In the genomic region with DNA sequence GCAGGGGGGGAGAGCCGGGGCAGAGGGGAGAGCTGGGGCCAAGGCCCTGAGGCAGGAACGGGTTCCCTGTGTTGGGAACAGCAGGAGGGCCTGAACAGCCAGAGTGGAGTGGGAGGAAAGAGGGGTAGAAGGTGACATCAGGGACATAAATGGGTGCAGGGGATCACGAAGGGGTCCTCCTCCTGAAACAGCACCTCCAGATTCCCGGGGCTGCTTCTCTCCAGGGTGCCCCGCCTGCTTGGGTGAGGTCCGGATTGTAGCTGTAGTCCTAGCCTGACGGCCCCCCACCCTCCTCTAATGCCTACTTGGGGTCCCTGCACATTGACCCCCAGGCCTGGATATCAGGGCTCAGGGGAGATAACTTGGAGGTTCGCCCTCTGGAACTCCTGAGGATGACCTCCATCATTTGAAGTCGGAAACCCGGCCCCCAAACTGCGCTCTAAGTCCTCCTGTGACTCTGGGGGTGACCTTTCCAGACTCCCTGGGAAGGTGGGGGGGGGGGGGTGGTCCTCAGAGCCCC, we compare ENCODE assay signal across 9 cellular contexts. TPM values are rescaled to one million over a fixed set of nuclear protein-coding genes. Genes with fewer than 3 reads are reported as not detected.
DNase-seq lines count a peak whose midpoint lies in the region; ATAC-seq and TF ChIP-seq lines count a peak whose summit lies in the region.
"Had no signal": no experiment of that assay in that cellular context is flagged by ENCODE, and none has a peak within 500 bp of the region (broad histone marks: within the 10 kb centered on the region; RNA-seq: fewer than 3 reads in every experiment).

No MANE protein-coding gene starts in this region.

- peak overlapping the region in 2 of 5 donors; percentile 37 to 65 for H3K27ac ChIP-seq in stomach

- peaks cover 0 to 27% (median 0%) of the 10 kb centered on the region in 3 donors for H3K27me3 ChIP-seq in stomach

- peak overlapping the region; percentile 11 for H3K4me3 Mint-ChIP-seq in activated CD8-positive, alpha-beta memory T cell treated with anti-CD3 and anti-CD28 coated beads, Interleukin-2, amount 10 ng/mL, durations not matched to agents 7 days and 5 days

- H3K27me3 Mint-ChIP-seq in activated CD8-positive, alpha-beta memory T cell treated with anti-CD3 and anti-CD28 coated beads, Interleukin-2, amount 10 ng/mL, durations not matched to agents 7 days and 5 days: peaks cover 25% of the 10 kb centered on the region

- peaks cover 5% of the 10 kb centered on the region for H3K4me1 Mint-ChIP-seq in activated CD8-positive, alpha-beta memory T cell treated with anti-CD3 and anti-CD28 coated beads, Interleukin-2, amount 10 ng/mL, durations not matched to agents 7 days and 5 days

- no peak for TF ChIP-seq CTCF in stomach (IDR thresholded peaks at IDR 0.05)

- H3K4me3 ChIP-seq in iPS-11a (ENCODE audit: low read depth, low read length): peak overlapping the region; percentile 13
- H3K4me3 ChIP-seq in stomach: peak overlapping the region; percentile 57 to 72 (median 60)

- peaks cover 14% of the 10 kb centered on the region for H3K36me3 Mint-ChIP-seq in activated CD8-positive, alpha-beta memory T cell treated with anti-CD3 and anti-CD28 coated beads, Interleukin-2, amount 10 ng/mL, durations not matched to agents 7 days and 5 days

- peak; percentile 25 for ATAC-seq in activated CD8-positive, alpha-beta memory T cell treated with anti-CD3 and anti-CD28 coated beads, Interleukin-2, amount 10 ng/mL, durations not matched to agents 7 days and 5 days
- no peak for ATAC-seq in HG03565 (IDR thresholded peaks at IDR 0.05; ENCODE audit: unreplicated experiment)
- no peak for ATAC-seq in HG03139 (IDR thresholded peaks at IDR 0.05; ENCODE audit: unreplicated experiment)

- H3K27ac Mint-ChIP-seq in activated CD8-positive, alpha-beta memory T cell treated with anti-CD3 and anti-CD28 coated beads, Interleukin-2, amount 10 ng/mL, durations not matched to agents 7 days and 5 days: no peak overlapping the region

- H3K4me1 ChIP-seq in stomach: peaks cover 12 to 29% (median 15%) of the 10 kb centered on the region in 4 donors

- peaks cover 10 to 49% (median 40%) of the 10 kb centered on the region in 4 donors for H3K36me3 ChIP-seq in stomach

- no peak for TF ChIP-seq POLR2A in stomach (IDR thresholded peaks at IDR 0.05)

- WGBS in stomach, 5 donors: 12 to 19% (median 17%) methylated on average over 7 to 11 of the region's 11 CpGs

- no peak for TF ChIP-seq EP300 in stomach (IDR thresholded peaks at IDR 0.05)

- intact Hi-C loops in stomach (cut with DNase I; ENCODE audit: low total_unique reads): no loop called here

- H3K9me3 Mint-ChIP-seq in activated CD8-positive, alpha-beta memory T cell treated with anti-CD3 and anti-CD28 coated beads, Interleukin-2, amount 10 ng/mL, durations not matched to agents 7 days and 5 days (ENCODE audit: low read depth): no peaks in the 10 kb centered on the region

- H3K9me3 ChIP-seq in stomach: no peaks in the 10 kb centered on the region

- CTCF ChIA-PET in activated CD8-positive, alpha-beta memory T cell treated with anti-CD3 and anti-CD28 coated beads, Interleukin-2, amount 10 ng/mL, durations not matched to agents 7 days and 5 days (lab: Charles Lee): no interaction called here

- DNase-seq in NCI-H82 (lab: John Stamatoyannopoulos, UW): peak; percentile 63
- DNase-seq in NCI-H82 treated with DMSO at 0.1 percent for 48 hours (lab: John Stamatoyannopoulos, UW; ENCODE audit: unreplicated experiment): no peak
- DNase-seq in activated CD8-positive, alpha-beta memory T cell treated with anti-CD3 and anti-CD28 coated beads, Interleukin-2, amount 10 ng/mL, durations not matched to agents 7 days and 5 days: no peak
- no peak for DNase-seq in stomach
- DNase-seq in activated gamma-delta T cell treated with Interleukin-2 at 50 U/mL for 16 hours: no peak

RNA-seq across cellular contexts. Expression of a gene that starts 0.5 kb away (rescaled TPM):
- under 1 TPM; 0.26 to 0.37 TPM for total RNA-seq in activated CD8-positive, alpha-beta memory T cell treated with anti-CD3 and anti-CD28 coated beads, Interleukin-2, amount 10 ng/mL, durations not matched to agents 7 days and 5 days
- total RNA-seq in stomach: 10 to 100 TPM in 1 of 5 donors, 1 to 10 TPM in 3, not detected in 1; 1.3 to 36.6 (median 3.5) TPM
- polyA plus RNA-seq in stomach: 1 to 10 TPM; 3.7 to 8.6 (median 6.1) TPM

RNA-seq across cellular contexts. Expression of a gene that starts 11.7 kb away (rescaled TPM):
- not detected for total RNA-seq in activated CD8-positive, alpha-beta memory T cell treated with anti-CD3 and anti-CD28 coated beads, Interleukin-2, amount 10 ng/mL, durations not matched to agents 7 days and 5 days
- total RNA-seq in stomach: 10 to 100 TPM in 4 of 5 donors, not detected in 1; 14.7 to 45.2 (median 21.9) TPM
- 10 to 100 TPM; 19.2 to 39.4 (median 33.7) TPM for polyA plus RNA-seq in stomach
- polyA plus RNA-seq: CD14-positive monocyte had no signal

RNA-seq across cellular contexts. Expression of a gene that starts 29.7 kb away (rescaled TPM):
- 100 to 1,000 TPM; 109 to 127 TPM for total RNA-seq in activated CD8-positive, alpha-beta memory T cell treated with anti-CD3 and anti-CD28 coated beads, Interleukin-2, amount 10 ng/mL, durations not matched to agents 7 days and 5 days
- 10 to 100 TPM; 39.7 to 74.1 (median 48.1) TPM for total RNA-seq in stomach
- 10 to 100 TPM; 29.8 to 52.2 (median 34.4) TPM for polyA plus RNA-seq in stomach
